In the genomic region with DNA sequence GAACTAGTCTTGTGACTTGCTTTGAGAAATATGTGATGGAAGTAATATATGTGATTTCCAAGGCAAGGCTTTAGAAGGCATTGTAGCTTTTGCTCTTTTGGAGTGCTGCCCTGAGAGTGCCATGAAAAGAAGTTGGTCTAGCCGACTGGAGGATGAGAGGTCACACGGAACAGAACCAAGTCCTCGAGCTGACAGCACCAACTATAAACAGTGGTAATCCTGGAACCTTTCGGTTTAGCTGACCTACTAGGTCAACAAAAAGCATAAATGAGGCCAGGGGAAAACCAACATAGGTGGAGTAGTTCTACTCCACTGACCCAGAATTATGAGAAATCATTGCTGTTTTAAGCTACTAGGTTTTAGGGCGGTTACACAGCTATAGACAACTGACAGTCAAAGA, we compare ENCODE assay signal across 10 cellular contexts. TPM values are rescaled to one million over a fixed set of nuclear protein-coding genes. Genes with fewer than 3 reads are reported as not detected.
A peak's percentile ranks its signal among the peaks of the same experiment; 100 is the strongest.
DNase-seq lines count a peak whose midpoint lies in the region; ATAC-seq, FAIRE-seq and TF ChIP-seq lines count a peak whose summit lies in the region.
"Had no signal": no experiment of that assay in that cellular context is flagged by ENCODE, and none has a peak within 500 bp of the region (broad histone marks: within the 10 kb centered on the region; RNA-seq: fewer than 3 reads in every experiment).

No MANE protein-coding gene starts in this region.

- FAIRE-seq in K562 (lab: Jason Lieb, UNC): no peak

- H3K27ac ChIP-seq in K562 (ENCODE audit: extremely low read depth, low read depth, low read length) (peak overlapping the region; percentile 3; the same call in 2 of the 3 replicates), lower lobe of right lung (no peak overlapping the region), upper lobe of left lung (no peak overlapping the region)

- ATAC-seq in K562 (no peak), lower lobe of right lung (no peak), upper lobe of left lung (ENCODE audit: low FRiP score in 2 of 2) (no peak)

- no peak for TF ChIP-seq RAD21 in K562 (CRISPR knock-in tag; conservative IDR thresholded peaks at IDR 0.05 in 1 of 2, IDR thresholded peaks at IDR 0.05 in 1 of 2)

- intact Hi-C loops in K562 (cut with micrococcal nuclease) (loop anchor here (5.0 kb wide), 1 partner anchor 75 kb away; no protein-coding TSS in a partner anchor), lower lobe of right lung (cut with DNase I) (no loop called here)

- CTCF ChIA-PET in K562 (lab: Yijun Ruan, JAX; ENCODE audit: low intra/inter-chr PET ratio): no interaction called here

- POLR2A ChIA-PET in K562 (lab: Yijun Ruan, JAX): interaction anchor here (0.6 to 5.4 kb wide), 4 partner anchors 9 to 75 kb away, joined by 3 to 39 read pairs (median 35); no protein-coding TSS in a partner anchor

- H3K4me3 ChIP-seq in K562 (peak overlapping the region; percentile 86), lower lobe of right lung (peak overlapping the region; percentile 84), upper lobe of left lung (peak overlapping the region in 2 of 4 donors; percentile 95 to 96)

- peaks cover 6 to 10% of the 10 kb centered on the region in 2 experiments; a peak in 4 of 5 replicates for H3K4me1 ChIP-seq in K562 (replicated peaks in 1 of 2; ENCODE audit: control insufficient read depth in 2 of 2, insufficient read depth in 2 of 2, low read length in 2 of 2)
- H3K4me1 ChIP-seq in lower lobe of right lung: peaks cover 35% of the 10 kb centered on the region
- peaks cover 13 to 35% (median 26%) of the 10 kb centered on the region in 4 donors for H3K4me1 ChIP-seq in upper lobe of left lung

- no peaks in the 10 kb centered on the region for H3K9me1 ChIP-seq in K562 (ENCODE audit: control insufficient read depth, insufficient read depth, low read length)

- no peak overlapping the region for H2AFZ ChIP-seq in K562 (ENCODE audit: low read depth, low read length)

- H3K36me3 ChIP-seq in K562 (ENCODE audit: control insufficient read depth, insufficient read depth, low read length): peaks cover 45% of the 10 kb centered on the region
- H3K36me3 ChIP-seq in lower lobe of right lung: peaks cover 14% of the 10 kb centered on the region
- peaks cover 0 to 3% (median 1%) of the 10 kb centered on the region in 4 donors for H3K36me3 ChIP-seq in upper lobe of left lung

- peaks cover 97% of the 10 kb centered on the region for H3K79me2 ChIP-seq in K562 (ENCODE audit: control insufficient read depth, insufficient read depth, low read length)

- no peaks in the 10 kb centered on the region for H3K9me3 ChIP-seq in K562 (replicated peaks; ENCODE audit: control insufficient read depth, insufficient read depth, low read depth, low read length)
- H3K9me3 ChIP-seq in lower lobe of right lung: no peaks in the 10 kb centered on the region
- no peaks in the 10 kb centered on the region for H3K9me3 ChIP-seq in upper lobe of left lung
- H3K9me3 ChIP-seq: esophagus squamous epithelium had no signal

- H3K27me3 ChIP-seq in K562 (ENCODE audit: control insufficient read depth in 2 of 2, insufficient read depth in 2 of 2, low read length in 2 of 2) (no peaks in the 10 kb centered on the region), lower lobe of right lung (ENCODE audit: low read depth) (no peaks in the 10 kb centered on the region), upper lobe of left lung (no peaks in the 10 kb centered on the region)
- H3K27me3 ChIP-seq: esophagus squamous epithelium had no signal

- 8% methylated on average over 5 of the region's 5 CpGs for WGBS in K562 (ENCODE audit: insufficient coverage, low coverage, missing lambda C conversion rate)
- WGBS in upper lobe of left lung, 2 donors: 42 to 53% methylated on average over 5 of the region's 5 CpGs

- TF ChIP-seq EP300 in K562 (IDR thresholded peaks at IDR 0.05; ENCODE audit: low read length): no peak
- no peak for TF ChIP-seq EP300 in upper lobe of left lung (IDR thresholded peaks at IDR 0.05)

- H3K4me2 ChIP-seq in K562 (ENCODE audit: insufficient read depth, low read length): peak overlapping the region; percentile 96

- TF ChIP-seq POLR2A in K562 (conservative IDR thresholded peaks at IDR 0.05): no peak
- no peak for TF ChIP-seq POLR2A in upper lobe of left lung (IDR thresholded peaks at IDR 0.05)

- TF ChIP-seq CTCF in K562 (IDR thresholded peaks at IDR 0.05 in 2 of 3, conservative IDR thresholded peaks at IDR 0.05 in 1 of 3; ENCODE audit: insufficient read depth in 2 of 3, low read depth in 1 of 3, low read length in 3 of 3) (no peak), lower lobe of right lung (IDR thresholded peaks at IDR 0.05) (no peak), upper lobe of left lung (IDR thresholded peaks at IDR 0.05) (no peak)

- H3K9ac ChIP-seq in K562 (ENCODE audit: insufficient read depth in 1 of 2, low read depth in 2 of 2, low read length in 2 of 2): peak overlapping the region; percentile 85 to 100; a peak in 3 of 4 replicates

- DNase-seq in AG08396 (ENCODE audit: low spot score): peak; percentile 17
- peak; percentile 21 for DNase-seq in HCEC 1CT
- no peak for DNase-seq in K562 (ENCODE audit: extremely low read depth in 1 of 4, low spot score in 3 of 4)
- DNase-seq in lower lobe of right lung: no peak
- no peak for DNase-seq in upper lobe of left lung
- no peak for DNase-seq in NCI-H510A (lab: John Stamatoyannopoulos, UW)
- DNase-seq in mesenteric fat pad (ENCODE audit: low spot score): no peak
- no peak for DNase-seq in activated effector memory CD4-positive, alpha-beta T cell treated with Interleukin-2 at 50 U/mL for 16 hours
- DNase-seq: esophagus squamous epithelium, T-helper 2 cell had no signal

- in situ Hi-C loops in K562 (cut with MboI): no loop called here

- H4K20me1 ChIP-seq in K562 (replicated peaks; ENCODE audit: control insufficient read depth, insufficient read depth, low read length): peaks cover 8% of the 10 kb centered on the region; the same call in 1 of the 2 replicates

- BruUV-seq in K562 (replicated peaks; lab: Mats Ljungman, UMichigan): no TSS peak

TF ChIP-seq in K562, 482 proteins besides CTCF, POLR2A, EP300 and RAD21 (continues in another document):
- TF ChIP-seq HMBOX1 (IDR thresholded peaks at IDR 0.05): peak; percentile 79
- TF ChIP-seq MBD2 (IDR thresholded peaks at IDR 0.05; ENCODE audit: borderline replicate concordance, low read depth): no peak
- TF ChIP-seq KLF1 (tag; IDR thresholded peaks at IDR 0.05): no peak
- TF ChIP-seq CBX5 (IDR thresholded peaks at IDR 0.05; ENCODE audit: borderline replicate concordance, low read depth): no peak
- no peak for TF ChIP-seq ZNF589 (CRISPR knock-in tag; IDR thresholded peaks at IDR 0.05; ENCODE audit: low read depth)

RNA-seq across cellular contexts. Expression of gene SELENOF, which starts 1.4 kb away (rescaled TPM):
- 56.0 and 122 TPM in 2 replicates for total RNA-seq in K562 (2011; cell fraction: chromatin; rRNA removed; ENCODE audit: low replicate concordance)
- total RNA-seq in K562 (2011; cell fraction: nucleolus; rRNA removed): 99.4 and 103 TPM in 2 replicates
- total RNA-seq in K562 (2011; cell fraction: nucleoplasm; rRNA removed): 149 and 217 TPM in 2 replicates
- total RNA-seq in K562 (2014; rRNA removed) (108 and 115 TPM in 2 replicates), K562 (2014; rRNA removed; fragmentation: Illumina TruSeq; extraction: Trizol) (194 and 221 TPM in 2 replicates), K562 (2015; rRNA removed; fragmentation: Illumina TruSeq; extraction: Trizol) (155 and 176 TPM in 2 replicates), K562 (2021) (197 and 201 TPM in 2 replicates), lower lobe of right lung (197 TPM), upper lobe of left lung (100 to 1,000 TPM in 4 of 6 donors, 10 to 100 TPM in 2; 23.0 to 217 (median 132) TPM), mesenteric fat pad (194 TPM)
- polyA plus RNA-seq in K562 (2011; rRNA removed) (225 and 296 TPM in 2 replicates), K562 (2014; fragmentation: Illumina TruSeq; extraction: Trizol) (256 and 320 TPM in 2 replicates), K562 (2014; fragmentation: Nextera tagmentation; extraction: Ambion mirVana) (100 to 1,000 TPM; 371 to 394 TPM), K562 (2014; rRNA removed) (215 and 237 TPM in 2 replicates)
- 52.1 and 125 TPM in 2 replicates for polyA plus RNA-seq in K562 (2011; cell fraction: cytosol; rRNA removed)
- 24.6 and 56.3 TPM in 2 replicates for polyA plus RNA-seq in K562 (2011; cell fraction: nucleus; rRNA removed)
- 206 and 229 TPM in 2 replicates for polyA plus RNA-seq in K562 (2012)
- polyA minus RNA-seq in K562 (2011; rRNA and poly(A)+ RNA removed): 132 and 153 TPM in 2 replicates
- 40.4 and 53.3 TPM in 2 replicates for polyA minus RNA-seq in K562 (2011; cell fraction: cytosol; rRNA and poly(A)+ RNA removed)
- 29.2 and 41.3 TPM in 2 replicates for polyA minus RNA-seq in K562 (2011; cell fraction: nucleus; rRNA and poly(A)+ RNA removed)

RNA-seq across cellular contexts. Expression of gene HS2ST1, which starts 1.9 kb away (rescaled TPM):
- total RNA-seq in K562 (2011; cell fraction: chromatin; rRNA removed; ENCODE audit: low replicate concordance): 23.6 and 39.9 TPM in 2 replicates
- total RNA-seq in K562 (2011; cell fraction: nucleolus; rRNA removed): 13.0 and 15.7 TPM in 2 replicates
- total RNA-seq in K562 (2011; cell fraction: nucleoplasm; rRNA removed): 36.1 and 67.0 TPM in 2 replicates
- total RNA-seq in K562 (2014; rRNA removed) (18.3 and 21.1 TPM in 2 replicates), K562 (2014; rRNA removed; fragmentation: Illumina TruSeq; extraction: Trizol) (33.8 and 38.5 TPM in 2 replicates), K562 (2015; rRNA removed; fragmentation: Illumina TruSeq; extraction: Trizol) (24.8 and 27.1 TPM in 2 replicates), K562 (2021) (37.7 and 43.3 TPM in 2 replicates), lower lobe of right lung (19.0 TPM), upper lobe of left lung (10 to 100 TPM in 5 of 6 donors, 1 to 10 TPM in 1; 8.4 to 20.3 (median 13.9) TPM), mesenteric fat pad (19.2 TPM)
- polyA plus RNA-seq in K562 (2011; rRNA removed) (25.6 and 41.1 TPM in 2 replicates), K562 (2014; fragmentation: Illumina TruSeq; extraction: Trizol) (21.7 and 25.8 TPM in 2 replicates), K562 (2014; fragmentation: Nextera tagmentation; extraction: Ambion mirVana) (1 to 10 TPM; 7.7 to 8.9 TPM), K562 (2014; rRNA removed) (19.9 and 20.8 TPM in 2 replicates)
- 5.2 and 9.2 TPM in 2 replicates for polyA plus RNA-seq in K562 (2011; cell fraction: cytosol; rRNA removed)
- 5.3 and 6.6 TPM in 2 replicates for polyA plus RNA-seq in K562 (2011; cell fraction: nucleus; rRNA removed)
- polyA plus RNA-seq in K562 (2012): 23.9 TPM in 2 replicates
- 47.6 and 48.9 TPM in 2 replicates for polyA minus RNA-seq in K562 (2011; rRNA and poly(A)+ RNA removed)
- polyA minus RNA-seq in K562 (2011; cell fraction: cytosol; rRNA and poly(A)+ RNA removed): 16.1 and 34.0 TPM in 2 replicates
- polyA minus RNA-seq in K562 (2011; cell fraction: nucleus; rRNA and poly(A)+ RNA removed): 10.9 and 15.9 TPM in 2 replicates

Comparison
In these comparisons a context has a peak if more than half of its experiments do, and no peak if none do; other contexts are left out.
1. DNase-seq: peak in AG08396 (single experiment) and HCEC 1CT (single experiment); none in K562 (0 of 4), lower lobe of right lung (single experiment), upper lobe of left lung (0 of 2), NCI-H510A (single experiment), mesenteric fat pad (single experiment) and activated effector memory CD4-positive, alpha-beta T cell treated with Interleukin-2 at 50 U/mL for 16 hours (single experiment).